ENCODE assay signal across 32 cellular contexts in genomic region chr22:29679316-29679715, GRCh38. TPM values are rescaled to one million over a fixed set of nuclear protein-coding genes. Genes with fewer than 3 reads are reported as not detected.
"Had no signal": no experiment of that assay in that cellular context is flagged by ENCODE, and none has a peak within 500 bp of the region (broad histone marks: within the 10 kb centered on the region; RNA-seq: fewer than 3 reads in every experiment).

No MANE protein-coding gene starts in this region.

- H3K27ac Mint-ChIP-seq: immature natural killer cell; naive thymus-derived CD8-positive, alpha-beta T cell; nephron; stimulated activated naive B cell treated with anti-CD40 and anti-IgM and Interleukin-4, amounts not matched to agents 10 μg/mL and 1 μg/mL and 100 μg/mL, for 72 hours had no signal

- H3K4me1 Mint-ChIP-seq: immature natural killer cell, nephron, neural crest cell had no signal

- DNase-seq: immature natural killer cell; kidney; left colon; left lung; lower lobe of right lung; mammary epithelial cell; mesenchymal stem cell; naive thymus-derived CD8-positive, alpha-beta T cell; nucleus accumbens; pancreas; retina; right cardiac atrium; stimulated activated CD4-positive, alpha-beta T cell treated with anti-CD3 and anti-CD28 coated beads, Interleukin-12 subunit alpha, Interleukin-12 subunit beta, amount 100 ng/mL, for 4 hours; stimulated activated CD4-positive, alpha-beta T cell treated with anti-CD3 and anti-CD28 coated beads, Interleukin-15, amount 100 ng/mL, for 24 hours; stimulated activated CD4-positive, alpha-beta T cell treated with anti-CD3 and anti-CD28 coated beads, Interleukin-2, amount 100 ng/mL, for 24 hours; stimulated activated CD4-positive, alpha-beta T cell treated with anti-CD3 and anti-CD28 coated beads, Interleukin-4, amount 100 ng/mL, for 1 hour; stimulated activated naive B cell treated with anti-CD40 and anti-IgM and Interleukin-4, amounts not matched to agents 10 μg/mL and 1 μg/mL and 100 μg/mL, for 72 hours; stimulated activated naive CD8-positive, alpha-beta T cell treated with anti-CD3 and anti-CD28 coated beads, Interleukin-15, Interleukin-2, amounts not matched to agents 100 U/mL and 50 U/mL, for 24 hours; stomach; testis; thyroid gland; transverse colon; upper lobe of left lung had no signal

- H3K9me3 ChIP-seq: left lung, lower lobe of right lung, pancreas, prostate gland, stomach, testis, thyroid gland, transverse colon, upper lobe of left lung, vagina had no signal

- H3K9me3 Mint-ChIP-seq: immature natural killer cell; naive thymus-derived CD8-positive, alpha-beta T cell; nephron; neural crest cell; stimulated activated naive B cell treated with anti-CD40 and anti-IgM and Interleukin-4, amounts not matched to agents 10 μg/mL and 1 μg/mL and 100 μg/mL, for 72 hours had no signal

- H3K4me3 Mint-ChIP-seq: immature natural killer cell; naive thymus-derived CD8-positive, alpha-beta T cell; nephron; neural crest cell; stimulated activated naive B cell treated with anti-CD40 and anti-IgM and Interleukin-4, amounts not matched to agents 10 μg/mL and 1 μg/mL and 100 μg/mL, for 72 hours had no signal

- H3K27ac ChIP-seq: left lung, lower lobe of right lung, pancreas, skin epidermis, stomach, testis, thyroid gland, transverse colon, upper lobe of left lung, vagina had no signal

- H3K4me1 ChIP-seq: left lung, lower lobe of right lung, pancreas, prostate gland, testis, thyroid gland, transverse colon, upper lobe of left lung, vagina had no signal

- H3K27me3 Mint-ChIP-seq: naive thymus-derived CD8-positive, alpha-beta T cell; stimulated activated naive B cell treated with anti-CD40 and anti-IgM and Interleukin-4, amounts not matched to agents 10 μg/mL and 1 μg/mL and 100 μg/mL, for 72 hours had no signal

- H3K4me3 ChIP-seq: left lung, lower lobe of right lung, pancreas, prostate gland, skin epidermis, stomach, testis, thyroid gland, transverse colon, upper lobe of left lung, vagina had no signal

- H3K27me3 ChIP-seq: left lung, pancreas, stomach, testis, thyroid gland, transverse colon, upper lobe of left lung, vagina had no signal

RNA-seq across cellular contexts. Expression of gene CABP7, which starts 40.5 kb away (rescaled TPM):
- total RNA-seq: left lung, liver, lower lobe of right lung, mucosa of gallbladder, neural crest cell, osteoblast, right cardiac atrium, sciatic nerve, stomach, transverse colon, vagina had no signal
- polyA plus RNA-seq: mammary epithelial cell had no signal
